In genomic region chr7:1473864-1474512, GRCh38 we compare ENCODE assay signal across 1 cellular context.
TF ChIP-seq lines count a peak whose summit lies in the region.

No MANE protein-coding gene starts in this region.

TF ChIP-seq in K562, 482 proteins besides CTCF, POLR2A, EP300 and RAD21 (continued from another document and continues in another):
- TF ChIP-seq BRD9 (IDR thresholded peaks at IDR 0.05; ENCODE audit: low read depth, partially characterized antibody) (no peak), MXI1 (IDR thresholded peaks at IDR 0.05; ENCODE audit: low read depth, low read length) (peak; percentile 58; the same call in 1 of the 2 replicates), ZNF253 (CRISPR knock-in tag; conservative IDR thresholded peaks at IDR 0.05) (no peak), TAF15 (IDR thresholded peaks at IDR 0.05; ENCODE audit: low read depth, low read length) (no peak), ZBTB1 (CRISPR knock-in tag; IDR thresholded peaks at IDR 0.05; ENCODE audit: borderline replicate concordance, low read depth) (no peak), ZC3H8 (IDR thresholded peaks at IDR 0.05) (no peak), GABPB2 (CRISPR knock-in tag; conservative IDR thresholded peaks at IDR 0.05) (no peak), SP1 (CRISPR knock-in tag; IDR thresholded peaks at IDR 0.05) (peak; percentile 70), SMAD4 (CRISPR knock-in tag; conservative IDR thresholded peaks at IDR 0.05) (0 out of 2 replicates have a peak, but pooled peaks have one; percentile 29), DPF2 (IDR thresholded peaks at IDR 0.05) (no peak), HMG20B (CRISPR knock-in tag; IDR thresholded peaks at IDR 0.05) (no peak), FOXO4 (CRISPR knock-in tag; IDR thresholded peaks at IDR 0.05) (no peak), DEAF1 (CRISPR knock-in tag; IDR thresholded peaks at IDR 0.05) (peak; percentile 87), NKRF (IDR thresholded peaks at IDR 0.05; ENCODE audit: borderline replicate concordance) (0 out of 2 replicates have a peak, but pooled peaks have one; percentile 52), DIDO1 (tag; IDR thresholded peaks at IDR 0.05; ENCODE audit: low read depth) (no peak), PHF8 (IDR thresholded peaks at IDR 0.05; ENCODE audit: borderline replicate concordance, low read length) (no peak), ZNF830 (CRISPR knock-in tag; IDR thresholded peaks at IDR 0.05) (no peak), FOXK1 (CRISPR knock-in tag; IDR thresholded peaks at IDR 0.05; ENCODE audit: borderline replicate concordance) (no peak), ZNF778 (CRISPR knock-in tag; IDR thresholded peaks at IDR 0.05) (no peak), ZNF507 (tag; conservative IDR thresholded peaks at IDR 0.05) (no peak), ZNF347 (CRISPR knock-in tag; IDR thresholded peaks at IDR 0.05; ENCODE audit: low read depth) (no peak), CGGBP1 (CRISPR knock-in tag; IDR thresholded peaks at IDR 0.05) (no peak), ZNF197 (CRISPR knock-in tag; IDR thresholded peaks at IDR 0.05; ENCODE audit: low read depth) (no peak), HMG20A (CRISPR knock-in tag; conservative IDR thresholded peaks at IDR 0.05) (no peak), MIER1 (IDR thresholded peaks at IDR 0.05; ENCODE audit: low read depth) (no peak), SMAD3 (CRISPR knock-in tag; conservative IDR thresholded peaks at IDR 0.05) (no peak), ZFP30 (CRISPR knock-in tag; IDR thresholded peaks at IDR 0.05; ENCODE audit: borderline replicate concordance) (no peak), MTA1 (IDR thresholded peaks at IDR 0.05; ENCODE audit: borderline replicate concordance) (no peak), ZNF79 (CRISPR knock-in tag; IDR thresholded peaks at IDR 0.05; ENCODE audit: low read depth) (no peak), PHTF2 (CRISPR knock-in tag; IDR thresholded peaks at IDR 0.05) (no peak), STAT5B (CRISPR knock-in tag; IDR thresholded peaks at IDR 0.05) (no peak), ETV5 (CRISPR knock-in tag; IDR thresholded peaks at IDR 0.05; ENCODE audit: low read depth) (no peak), ZNF398 (CRISPR knock-in tag; IDR thresholded peaks at IDR 0.05) (no peak), KLF16 (IDR thresholded peaks at IDR 0.05) (no peak), SRSF1 (IDR thresholded peaks at IDR 0.05; ENCODE audit: low read depth, low read length) (no peak), MTF1 (CRISPR knock-in tag; IDR thresholded peaks at IDR 0.05; ENCODE audit: borderline replicate concordance) (no peak), ARID2 (IDR thresholded peaks at IDR 0.05) (peak; percentile 79), ZNF134 (CRISPR knock-in tag; conservative IDR thresholded peaks at IDR 0.05) (no peak), ATF1 (CRISPR knock-in tag; IDR thresholded peaks at IDR 0.05) (no peak), ATF1 (tag; IDR thresholded peaks at IDR 0.05) (no peak), ATF2 (CRISPR knock-in tag; IDR thresholded peaks at IDR 0.05) (no peak), ZNF609 (CRISPR knock-in tag; IDR thresholded peaks at IDR 0.05; ENCODE audit: borderline replicate concordance) (0 out of 2 replicates have a peak, but pooled peaks have one; percentile 62), ZNF184 (CRISPR knock-in tag; IDR thresholded peaks at IDR 0.05) (no peak), TAF9B (IDR thresholded peaks at IDR 0.05; ENCODE audit: partially characterized antibody) (no peak)
- TF ChIP-seq, protein P1, sequence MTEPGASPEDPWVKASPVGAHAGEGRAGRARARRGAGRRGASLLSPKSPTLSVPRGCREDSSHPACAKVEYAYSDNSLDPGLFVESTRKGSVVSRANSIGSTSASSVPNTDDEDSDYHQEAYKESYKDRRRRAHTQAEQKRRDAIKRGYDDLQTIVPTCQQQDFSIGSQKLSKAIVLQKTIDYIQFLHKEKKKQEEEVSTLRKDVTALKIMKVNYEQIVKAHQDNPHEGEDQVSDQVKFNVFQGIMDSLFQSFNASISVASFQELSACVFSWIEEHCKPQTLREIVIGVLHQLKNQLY (CRISPR knock-in tag; conservative IDR thresholded peaks at IDR 0.05): no peak
- TF ChIP-seq, protein P2, sequence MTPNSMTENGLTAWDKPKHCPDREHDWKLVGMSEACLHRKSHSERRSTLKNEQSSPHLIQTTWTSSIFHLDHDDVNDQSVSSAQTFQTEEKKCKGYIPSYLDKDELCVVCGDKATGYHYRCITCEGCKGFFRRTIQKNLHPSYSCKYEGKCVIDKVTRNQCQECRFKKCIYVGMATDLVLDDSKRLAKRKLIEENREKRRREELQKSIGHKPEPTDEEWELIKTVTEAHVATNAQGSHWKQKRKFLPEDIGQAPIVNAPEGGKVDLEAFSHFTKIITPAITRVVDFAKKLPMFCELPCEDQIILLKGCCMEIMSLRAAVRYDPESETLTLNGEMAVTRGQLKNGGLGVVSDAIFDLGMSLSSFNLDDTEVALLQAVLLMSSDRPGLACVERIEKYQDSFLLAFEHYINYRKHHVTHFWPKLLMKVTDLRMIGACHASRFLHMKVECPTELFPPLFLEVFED (CRISPR knock-in tag; conservative IDR thresholded peaks at IDR 0.05): no peak
- TF ChIP-seq, protein P3, sequence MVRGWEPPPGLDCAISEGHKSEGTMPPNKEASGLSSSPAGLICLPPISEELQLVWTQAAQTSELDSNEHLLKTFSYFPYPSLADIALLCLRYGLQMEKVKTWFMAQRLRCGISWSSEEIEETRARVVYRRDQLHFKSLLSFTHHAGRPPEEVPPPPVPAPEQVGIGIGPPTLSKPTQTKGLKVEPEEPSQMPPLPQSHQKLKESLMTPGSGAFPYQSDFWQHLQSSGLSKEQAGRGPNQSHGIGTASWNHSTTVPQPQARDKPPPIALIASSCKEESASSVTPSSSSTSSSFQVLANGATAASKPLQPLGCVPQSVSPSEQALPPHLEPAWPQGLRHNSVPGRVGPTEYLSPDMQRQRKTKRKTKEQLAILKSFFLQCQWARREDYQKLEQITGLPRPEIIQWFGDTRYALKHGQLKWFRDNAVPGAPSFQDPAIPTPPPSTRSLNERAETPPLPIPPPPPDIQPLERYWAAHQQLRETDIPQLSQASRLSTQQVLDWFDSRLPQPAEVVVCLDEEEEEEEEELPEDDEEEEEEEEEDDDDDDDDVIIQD (CRISPR knock-in tag; IDR thresholded peaks at IDR 0.05): no peak
- TF ChIP-seq, protein P4, sequence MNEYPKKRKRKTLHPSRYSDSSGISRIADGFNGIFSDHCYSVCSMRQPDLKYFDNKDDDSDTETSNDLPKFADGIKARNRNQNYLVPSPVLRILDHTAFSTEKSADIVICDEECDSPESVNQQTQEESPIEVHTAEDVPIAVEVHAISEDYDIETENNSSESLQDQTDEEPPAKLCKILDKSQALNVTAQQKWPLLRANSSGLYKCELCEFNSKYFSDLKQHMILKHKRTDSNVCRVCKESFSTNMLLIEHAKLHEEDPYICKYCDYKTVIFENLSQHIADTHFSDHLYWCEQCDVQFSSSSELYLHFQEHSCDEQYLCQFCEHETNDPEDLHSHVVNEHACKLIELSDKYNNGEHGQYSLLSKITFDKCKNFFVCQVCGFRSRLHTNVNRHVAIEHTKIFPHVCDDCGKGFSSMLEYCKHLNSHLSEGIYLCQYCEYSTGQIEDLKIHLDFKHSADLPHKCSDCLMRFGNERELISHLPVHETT (CRISPR knock-in tag; conservative IDR thresholded peaks at IDR 0.05 in 1 of 2, IDR thresholded peaks at IDR 0.05 in 1 of 2): no peak
